ENCODE assay signal across 1 cellular context in the genomic region with DNA sequence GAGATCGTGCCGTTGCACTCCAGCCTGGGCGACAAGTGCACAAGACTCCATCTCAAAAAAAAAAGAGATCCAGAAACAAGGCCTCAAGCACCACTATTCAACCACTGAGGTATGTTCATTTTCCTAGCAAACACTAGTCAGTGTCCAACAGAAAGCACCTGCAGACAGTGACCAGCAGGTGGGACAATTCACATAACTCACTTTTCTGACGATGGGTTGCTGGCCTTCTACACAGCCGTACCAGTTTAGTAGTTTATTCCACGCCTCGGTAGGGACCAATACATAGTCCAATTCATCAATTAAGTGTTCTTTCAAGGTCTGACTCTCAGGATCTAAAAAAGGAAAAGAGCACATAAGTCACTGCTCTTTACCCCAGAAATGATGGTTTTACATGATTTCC.
TF ChIP-seq lines count a peak whose summit lies in the region.

No MANE protein-coding gene starts in this region.

TF ChIP-seq in GM12878, 131 proteins besides CTCF, POLR2A, EP300 and RAD21:
- TF ChIP-seq CHD2 (IDR thresholded peaks at IDR 0.05; ENCODE audit: borderline replicate concordance, low read depth, low read length) (no peak), ZNF384 (IDR thresholded peaks at IDR 0.05; ENCODE audit: borderline replicate concordance, low read depth, low read length) (no peak), IRF4 (IDR thresholded peaks at IDR 0.05; ENCODE audit: low read depth, low read length) (no peak), SP1 (IDR thresholded peaks at IDR 0.05; ENCODE audit: low read depth, low read length) (no peak), RB1 (IDR thresholded peaks at IDR 0.05; ENCODE audit: borderline replicate concordance) (no peak), ZSCAN29 (IDR thresholded peaks at IDR 0.05) (no peak), SREBF2 (IDR thresholded peaks at IDR 0.05; ENCODE audit: low read length) (no peak)
- TF ChIP-seq, protein P1, sequence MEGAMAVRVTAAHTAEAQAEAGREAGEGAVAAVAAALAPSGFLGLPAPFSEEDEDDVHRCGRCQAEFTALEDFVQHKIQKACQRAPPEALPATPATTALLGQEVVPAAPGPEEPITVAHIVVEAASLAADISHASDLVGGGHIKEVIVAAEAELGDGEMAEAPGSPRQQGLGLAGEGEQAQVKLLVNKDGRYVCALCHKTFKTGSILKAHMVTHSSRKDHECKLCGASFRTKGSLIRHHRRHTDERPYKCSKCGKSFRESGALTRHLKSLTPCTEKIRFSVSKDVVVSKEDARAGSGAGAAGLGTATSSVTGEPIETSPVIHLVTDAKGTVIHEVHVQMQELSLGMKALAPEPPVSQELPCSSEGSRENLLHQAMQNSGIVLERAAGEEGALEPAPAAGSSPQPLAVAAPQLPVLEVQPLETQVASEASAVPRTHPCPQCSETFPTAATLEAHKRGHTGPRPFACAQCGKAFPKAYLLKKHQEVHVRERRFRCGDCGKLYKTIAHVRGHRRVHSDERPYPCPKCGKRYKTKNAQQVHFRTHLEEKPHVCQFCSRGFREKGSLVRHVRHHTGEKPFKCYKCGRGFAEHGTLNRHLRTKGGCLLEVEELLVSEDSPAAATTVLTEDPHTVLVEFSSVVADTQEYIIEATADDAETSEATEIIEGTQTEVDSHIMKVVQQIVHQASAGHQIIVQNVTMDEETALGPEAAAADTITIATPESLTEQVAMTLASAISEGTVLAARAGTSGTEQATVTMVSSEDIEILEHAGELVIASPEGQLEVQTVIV (IDR thresholded peaks at IDR 0.05; ENCODE audit: borderline replicate concordance, partially characterized antibody), result no peak
- TF ChIP-seq, protein P2, sequence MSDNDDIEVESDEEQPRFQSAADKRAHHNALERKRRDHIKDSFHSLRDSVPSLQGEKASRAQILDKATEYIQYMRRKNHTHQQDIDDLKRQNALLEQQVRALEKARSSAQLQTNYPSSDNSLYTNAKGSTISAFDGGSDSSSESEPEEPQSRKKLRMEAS (IDR thresholded peaks at IDR 0.05; ENCODE audit: low read depth, low read length), result no peak
- TF ChIP-seq, protein P3, sequence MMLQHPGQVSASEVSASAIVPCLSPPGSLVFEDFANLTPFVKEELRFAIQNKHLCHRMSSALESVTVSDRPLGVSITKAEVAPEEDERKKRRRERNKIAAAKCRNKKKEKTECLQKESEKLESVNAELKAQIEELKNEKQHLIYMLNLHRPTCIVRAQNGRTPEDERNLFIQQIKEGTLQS (IDR thresholded peaks at IDR 0.05; ENCODE audit: borderline replicate concordance, extremely low read depth, low read depth, low read length), result no peak
- TF ChIP-seq, protein P4, sequence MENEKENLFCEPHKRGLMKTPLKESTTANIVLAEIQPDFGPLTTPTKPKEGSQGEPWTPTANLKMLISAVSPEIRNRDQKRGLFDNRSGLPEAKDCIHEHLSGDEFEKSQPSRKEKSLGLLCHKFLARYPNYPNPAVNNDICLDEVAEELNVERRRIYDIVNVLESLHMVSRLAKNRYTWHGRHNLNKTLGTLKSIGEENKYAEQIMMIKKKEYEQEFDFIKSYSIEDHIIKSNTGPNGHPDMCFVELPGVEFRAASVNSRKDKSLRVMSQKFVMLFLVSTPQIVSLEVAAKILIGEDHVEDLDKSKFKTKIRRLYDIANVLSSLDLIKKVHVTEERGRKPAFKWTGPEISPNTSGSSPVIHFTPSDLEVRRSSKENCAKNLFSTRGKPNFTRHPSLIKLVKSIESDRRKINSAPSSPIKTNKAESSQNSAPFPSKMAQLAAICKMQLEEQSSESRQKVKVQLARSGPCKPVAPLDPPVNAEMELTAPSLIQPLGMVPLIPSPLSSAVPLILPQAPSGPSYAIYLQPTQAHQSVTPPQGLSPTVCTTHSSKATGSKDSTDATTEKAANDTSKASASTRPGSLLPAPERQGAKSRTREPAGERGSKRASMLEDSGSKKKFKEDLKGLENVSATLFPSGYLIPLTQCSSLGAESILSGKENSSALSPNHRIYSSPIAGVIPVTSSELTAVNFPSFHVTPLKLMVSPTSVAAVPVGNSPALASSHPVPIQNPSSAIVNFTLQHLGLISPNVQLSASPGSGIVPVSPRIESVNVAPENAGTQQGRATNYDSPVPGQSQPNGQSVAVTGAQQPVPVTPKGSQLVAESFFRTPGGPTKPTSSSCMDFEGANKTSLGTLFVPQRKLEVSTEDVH (IDR thresholded peaks at IDR 0.05; ENCODE audit: low read depth, partially characterized antibody), result no peak
